14 cellular contexts compared by ENCODE assay signal in genomic region chr19:50341091-50341564, GRCh38. TPM values are rescaled to one million over a fixed set of nuclear protein-coding genes. Genes with fewer than 3 reads are reported as not detected.
DNase-seq lines count a peak whose midpoint lies in the region; ATAC-seq and TF ChIP-seq lines count a peak whose summit lies in the region.
"Had no signal": no experiment of that assay in that cellular context is flagged by ENCODE, and none has a peak within 500 bp of the region (broad histone marks: within the 10 kb centered on the region; RNA-seq: fewer than 3 reads in every experiment).

No MANE protein-coding gene starts in this region.

- H3K4me2 ChIP-seq in GM23338: no peak overlapping the region

- H3K4me1 ChIP-seq in transverse colon: no peaks in the 10 kb centered on the region
- H3K4me1 ChIP-seq in GM23338 (ENCODE audit: insufficient read depth): no peaks in the 10 kb centered on the region

- peaks cover 4% of the 10 kb centered on the region for H3K9me3 Mint-ChIP-seq in natural killer cell treated with Interleukin-12 subunit alpha and Interleukin-12 subunit beta and Interleukin-15 and Interleukin-18, amount 100 ng/mL, for 72 hours
- peaks cover 96% of the 10 kb centered on the region for H3K9me3 Mint-ChIP-seq in GM23338

- no peak overlapping the region for H3K27ac Mint-ChIP-seq in natural killer cell treated with Interleukin-12 subunit alpha and Interleukin-12 subunit beta and Interleukin-15 and Interleukin-18, amount 100 ng/mL, for 72 hours
- no peak overlapping the region for H3K27ac Mint-ChIP-seq in GM23338
- H3K27ac Mint-ChIP-seq: activated CD4-positive, alpha-beta T cell treated with anti-CD3 and anti-CD28 coated beads, Interleukin-2, amount 10 ng/mL, durations not matched to agents 7 days and 5 days had no signal

- no peak for TF ChIP-seq CTCF in transverse colon (IDR thresholded peaks at IDR 0.05)
- no peak for TF ChIP-seq CTCF in GM23338 (conservative IDR thresholded peaks at IDR 0.05; ENCODE audit: low read depth in 2 of 2)

- no peaks in the 10 kb centered on the region for H3K27me3 ChIP-seq in transverse colon
- no peaks in the 10 kb centered on the region for H3K27me3 ChIP-seq in GM23338 (ENCODE audit: insufficient read depth)
- H3K27me3 ChIP-seq: cardiac muscle cell had no signal

- H3K36me3 ChIP-seq in transverse colon (no peaks in the 10 kb centered on the region), GM23338 (ENCODE audit: insufficient read depth) (no peaks in the 10 kb centered on the region; the same call in 1 of the 2 replicates)
- H3K36me3 ChIP-seq: cardiac muscle cell had no signal

- H3K4me3 ChIP-seq in transverse colon: no peak overlapping the region
- no peak overlapping the region for H3K4me3 ChIP-seq in GM23338
- H3K4me3 ChIP-seq: cardiac muscle cell had no signal

- DNase-seq in activated CD4-positive, CD25-positive, alpha-beta regulatory T cell (lab: John Stamatoyannopoulos, UW): no peak
- DNase-seq in NOMO-1 treated with DMSO at 0.1 percent for 48 hours (lab: John Stamatoyannopoulos, UW; ENCODE audit: unreplicated experiment) (peak; percentile 96), transverse colon (no peak), GM23338 (ENCODE audit: low spot score) (no peak)
- no peak for DNase-seq in natural killer cell treated with Interleukin-12 subunit alpha and Interleukin-12 subunit beta and Interleukin-15 and Interleukin-18, amount 100 ng/mL, for 72 hours (ENCODE audit: low spot score)
- DNase-seq: activated CD4-positive, alpha-beta T cell treated with anti-CD3 and anti-CD28 coated beads, Interleukin-2, amount 10 ng/mL, durations not matched to agents 7 days and 5 days; foreskin melanocyte; stimulated activated CD4-positive, alpha-beta T cell treated with anti-CD3 and anti-CD28 coated beads, Interleukin-4, amount 100 ng/mL, for 24 hours had no signal

- H3F3A ChIP-seq in GM23338 (replicated peaks; ENCODE audit: low read depth): no peaks in the 10 kb centered on the region

- WGBS in transverse colon (ENCODE audit: low coverage in 1 of 2), 2 donors: 75% methylated on average over 3 of the region's 3 CpGs; no CpG with 5 or more reads in 1 of the 2 donors

- H3K27ac ChIP-seq in transverse colon (no peak overlapping the region), GM23338 (ENCODE audit: low read depth) (no peak overlapping the region)
- H3K27ac ChIP-seq: 22Rv1, cardiac muscle cell had no signal

- no peaks in the 10 kb centered on the region for H3K9me3 ChIP-seq in transverse colon

- no peak for TF ChIP-seq POLR2A in transverse colon (IDR thresholded peaks at IDR 0.05)

- in situ Hi-C loops in transverse colon (cut with MboI; ENCODE audit: low pct_ligation_motif_present in 1 of 4, low pct_unique_long_range_greater_than_20kb in 1 of 4, low sequenced_read_pairs in 3 of 4): no loop called here

- peaks cover 0 to 3% of the 10 kb centered on the region in 2 donors for H3K27me3 Mint-ChIP-seq in natural killer cell treated with Interleukin-12 subunit alpha and Interleukin-12 subunit beta and Interleukin-15 and Interleukin-18, amount 100 ng/mL, for 72 hours
- H3K27me3 Mint-ChIP-seq in GM23338 (ENCODE audit: insufficient read depth, low read depth, poor library complexity): peaks cover 8% of the 10 kb centered on the region
- H3K27me3 Mint-ChIP-seq: activated CD4-positive, alpha-beta T cell treated with anti-CD3 and anti-CD28 coated beads, Interleukin-2, amount 10 ng/mL, durations not matched to agents 7 days and 5 days had no signal

- intact Hi-C loops in transverse colon (cut with DNase I; ENCODE audit: low total_unique reads): no loop called here

- no peaks in the 10 kb centered on the region for H3K9me2 ChIP-seq in GM23338 (ENCODE audit: insufficient read depth)

- no peaks in the 10 kb centered on the region; the same call in 1 of the 2 replicates for H4K20me1 ChIP-seq in GM23338 (replicated peaks; ENCODE audit: insufficient read depth)

- no peak overlapping the region for H3K4me3 Mint-ChIP-seq in natural killer cell treated with Interleukin-12 subunit alpha and Interleukin-12 subunit beta and Interleukin-15 and Interleukin-18, amount 100 ng/mL, for 72 hours
- no peak overlapping the region for H3K4me3 Mint-ChIP-seq in GM23338
- H3K4me3 Mint-ChIP-seq: activated CD4-positive, alpha-beta T cell treated with anti-CD3 and anti-CD28 coated beads, Interleukin-2, amount 10 ng/mL, durations not matched to agents 7 days and 5 days had no signal

- no peak overlapping the region for H2AFZ ChIP-seq in GM23338

- ATAC-seq in activated CD4-positive, CD25-positive, alpha-beta regulatory T cell treated with anti-CD3 and anti-CD28 coated beads, Interleukin-2, amount 50 U/mL, for 24 hours: peak; percentile 59
- peak; percentile 60 for ATAC-seq in HG02759 (IDR thresholded peaks at IDR 0.05; ENCODE audit: unreplicated experiment)
- ATAC-seq in natural killer cell treated with Interleukin-12 subunit alpha and Interleukin-12 subunit beta and Interleukin-15 and Interleukin-18, amount 100 ng/mL, for 72 hours: peak; percentile 32 to 69
- no peak for ATAC-seq in SK-N-SH treated with all-trans-retinoic acid at 6 μM for 48 hours
- ATAC-seq in GM23338: no peak

- TF ChIP-seq EP300 in transverse colon (IDR thresholded peaks at IDR 0.05; ENCODE audit: low read depth): no peak

- H3K79me2 ChIP-seq in GM23338 (replicated peaks; ENCODE audit: insufficient read depth): no peaks in the 10 kb centered on the region

- no peaks in the 10 kb centered on the region for H3K36me3 Mint-ChIP-seq in natural killer cell treated with Interleukin-12 subunit alpha and Interleukin-12 subunit beta and Interleukin-15 and Interleukin-18, amount 100 ng/mL, for 72 hours
- H3K36me3 Mint-ChIP-seq in GM23338 (ENCODE audit: low read depth): peaks cover 23% of the 10 kb centered on the region

- no peaks in the 10 kb centered on the region for H3K4me1 Mint-ChIP-seq in natural killer cell treated with Interleukin-12 subunit alpha and Interleukin-12 subunit beta and Interleukin-15 and Interleukin-18, amount 100 ng/mL, for 72 hours (ENCODE audit: low read depth in 2 of 2)
- H3K4me1 Mint-ChIP-seq in GM23338: no peaks in the 10 kb centered on the region

TF ChIP-seq in SK-N-SH treated with all-trans-retinoic acid at 6 μM for 48 hours, 23 proteins besides CTCF, POLR2A, EP300 and RAD21 (continues in another document):
- no peak for TF ChIP-seq ARNTL (CRISPR knock-in tag; IDR thresholded peaks at IDR 0.05; ENCODE audit: borderline replicate concordance, low read depth)
- no peak for TF ChIP-seq ESRRG (CRISPR knock-in tag; IDR thresholded peaks at IDR 0.05)
- no peak for TF ChIP-seq ZC3H10 (CRISPR knock-in tag; IDR thresholded peaks at IDR 0.05)
- TF ChIP-seq, protein P1, sequence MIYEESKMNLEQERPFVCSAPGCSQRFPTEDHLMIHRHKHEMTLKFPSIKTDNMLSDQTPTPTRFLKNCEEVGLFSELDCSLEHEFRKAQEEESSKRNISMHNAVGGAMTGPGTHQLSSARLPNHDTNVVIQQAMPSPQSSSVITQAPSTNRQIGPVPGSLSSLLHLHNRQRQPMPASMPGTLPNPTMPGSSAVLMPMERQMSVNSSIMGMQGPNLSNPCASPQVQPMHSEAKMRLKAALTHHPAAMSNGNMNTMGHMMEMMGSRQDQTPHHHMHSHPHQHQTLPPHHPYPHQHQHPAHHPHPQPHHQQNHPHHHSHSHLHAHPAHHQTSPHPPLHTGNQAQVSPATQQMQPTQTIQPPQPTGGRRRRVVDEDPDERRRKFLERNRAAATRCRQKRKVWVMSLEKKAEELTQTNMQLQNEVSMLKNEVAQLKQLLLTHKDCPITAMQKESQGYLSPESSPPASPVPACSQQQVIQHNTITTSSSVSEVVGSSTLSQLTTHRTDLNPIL (CRISPR knock-in tag; IDR thresholded peaks at IDR 0.05; ENCODE audit: low read depth): no peak
- no peak for TF ChIP-seq ZNF70 (CRISPR knock-in tag; IDR thresholded peaks at IDR 0.05)

RNA-seq across cellular contexts. Expression of gene KCNC3, which starts 12.0 kb away (rescaled TPM):
- total RNA-seq in natural killer cell treated with Interleukin-12 subunit alpha and Interleukin-12 subunit beta and Interleukin-15 and Interleukin-18, amount 100 ng/mL, for 72 hours: 10 to 100 TPM in 1 of 2 donors, 1 to 10 TPM in 1; 1.9 to 25.8 TPM
- total RNA-seq in transverse colon: under 1 TPM; 0.27 to 0.64 (median 0.49) TPM
- 2.7 and 3.4 TPM in 2 replicates for total RNA-seq in GM23338 (2014; rRNA removed; shearing (Covaris generic))
- 0.89 and 1.3 TPM in 2 replicates for polyA plus RNA-seq in GM23338 (2016; fragmentation: Nextera tagmentation; extraction: Ambion mirVana)
- total RNA-seq: myocyte had no signal

RNA-seq across cellular contexts. Expression of gene NAPSA, which starts 24.3 kb away (rescaled TPM):
- 10 to 100 TPM in 1 of 2 donors, 1 to 10 TPM in 1; 2.4 to 12.4 TPM for total RNA-seq in natural killer cell treated with Interleukin-12 subunit alpha and Interleukin-12 subunit beta and Interleukin-15 and Interleukin-18, amount 100 ng/mL, for 72 hours
- total RNA-seq in transverse colon: 1 to 10 TPM; 1.6 to 5.0 (median 3.1) TPM
- 0.14 and 0.27 TPM in 2 replicates for total RNA-seq in GM23338 (2014; rRNA removed; shearing (Covaris generic))
- 0.63 and 0.99 TPM in 2 replicates for polyA plus RNA-seq in GM23338 (2016; fragmentation: Nextera tagmentation; extraction: Ambion mirVana)

RNA-seq across cellular contexts. Expression of gene NR1H2, which starts 35.1 kb away (rescaled TPM):
- 10 to 100 TPM; 84.5 to 91.9 TPM for total RNA-seq in natural killer cell treated with Interleukin-12 subunit alpha and Interleukin-12 subunit beta and Interleukin-15 and Interleukin-18, amount 100 ng/mL, for 72 hours
- total RNA-seq in transverse colon: 100 to 1,000 TPM in 2 of 4 donors, 10 to 100 TPM in 2; 80.8 to 192 (median 102) TPM
- 54.6 and 70.2 TPM in 2 replicates for total RNA-seq in GM23338 (2014; rRNA removed; shearing (Covaris generic))
- 29.8 and 32.9 TPM in 2 replicates for polyA plus RNA-seq in GM23338 (2016; fragmentation: Nextera tagmentation; extraction: Ambion mirVana)

RNA-seq across cellular contexts. Expression of gene POLD1, which starts 43.0 kb away (rescaled TPM):
- total RNA-seq in natural killer cell treated with Interleukin-12 subunit alpha and Interleukin-12 subunit beta and Interleukin-15 and Interleukin-18, amount 100 ng/mL, for 72 hours: 100 to 1,000 TPM in 1 of 2 donors, 10 to 100 TPM in 1; 80.0 to 246 TPM
- 10 to 100 TPM; 14.6 to 59.1 (median 25.9) TPM for total RNA-seq in transverse colon
- total RNA-seq in GM23338 (2014; rRNA removed; shearing (Covaris generic)): 141 and 173 TPM in 2 replicates
- 111 and 113 TPM in 2 replicates for polyA plus RNA-seq in GM23338 (2016; fragmentation: Nextera tagmentation; extraction: Ambion mirVana)

Comparison
In these comparisons a context has a peak if more than half of its experiments do, and no peak if none do; other contexts are left out.
1. ATAC-seq: peak in activated CD4-positive, CD25-positive, alpha-beta regulatory T cell treated with anti-CD3 and anti-CD28 coated beads, Interleukin-2, amount 50 U/mL, for 24 hours (2 of 2), HG02759 (single experiment) and natural killer cell treated with Interleukin-12 subunit alpha and Interleukin-12 subunit beta and Interleukin-15 and Interleukin-18, amount 100 ng/mL, for 72 hours (2 of 2); none in SK-N-SH treated with all-trans-retinoic acid at 6 μM for 48 hours (single experiment) and GM23338 (single experiment).